Comparison of ENCODE assay signal across 17 cellular contexts in genomic region chr16:89287777-89288576, GRCh38.
A peak's percentile ranks its signal among the peaks of the same experiment; 100 is the strongest.
DNase-seq lines count a peak whose midpoint lies in the region; ATAC-seq, FAIRE-seq and TF ChIP-seq lines count a peak whose summit lies in the region.
"Had no signal": no experiment of that assay in that cellular context is flagged by ENCODE, and none has a peak within 500 bp of the region (broad histone marks: within the 10 kb centered on the region; RNA-seq: fewer than 3 reads in every experiment).

No MANE protein-coding gene starts in this region.

- CTCF ChIA-PET in activated CD4-positive, alpha-beta T cell treated with anti-CD3 and anti-CD28 coated beads for 36 hours (lab: Charles Lee), result interaction anchor here (0.6 to 2.3 kb wide), 3 partner anchors 20 to 123 kb away, joined by 3 to 11 read pairs (median 3); no protein-coding TSS in a partner anchor

- no peak for ATAC-seq in activated CD4-positive, alpha-beta T cell treated with anti-CD3 and anti-CD28 coated beads for 36 hours
- no peak for ATAC-seq in left ventricle myocardium superior
- no peak for ATAC-seq in stimulated activated naive B cell treated with anti-CD40 and anti-IgM and Interleukin-4, amounts not matched to agents 10 μg/mL and 1 μg/mL and 100 μg/mL, for 72 hours (replicated peaks)

- H3K9me3 Mint-ChIP-seq in activated CD4-positive, alpha-beta T cell treated with anti-CD3 and anti-CD28 coated beads for 36 hours (ENCODE audit: low read depth), result no peaks in the 10 kb centered on the region
- no peaks in the 10 kb centered on the region for H3K9me3 Mint-ChIP-seq in endodermal cell
- H3K9me3 Mint-ChIP-seq in stimulated activated naive B cell treated with anti-CD40 and anti-IgM and Interleukin-4, amounts not matched to agents 10 μg/mL and 1 μg/mL and 100 μg/mL, for 72 hours, result no peaks in the 10 kb centered on the region
- H3K9me3 Mint-ChIP-seq: CD4-positive, CD25-positive, alpha-beta regulatory T cell had no signal

- FAIRE-seq in urothelium cell line (lab: Jason Lieb, UNC), result no peak

- H3K4me1 ChIP-seq in endodermal cell (ENCODE audit: control insufficient read depth, insufficient read depth, low read length), result peaks cover 10% of the 10 kb centered on the region

- H3K4me1 Mint-ChIP-seq in activated CD4-positive, alpha-beta T cell treated with anti-CD3 and anti-CD28 coated beads for 36 hours, result no peaks in the 10 kb centered on the region
- peaks cover 30% of the 10 kb centered on the region for H3K4me1 Mint-ChIP-seq in endodermal cell
- peaks cover 6 to 14% of the 10 kb centered on the region in 2 donors for H3K4me1 Mint-ChIP-seq in stimulated activated naive B cell treated with anti-CD40 and anti-IgM and Interleukin-4, amounts not matched to agents 10 μg/mL and 1 μg/mL and 100 μg/mL, for 72 hours

- POLR2A ChIA-PET in activated CD4-positive, alpha-beta T cell treated with anti-CD3 and anti-CD28 coated beads for 36 hours (lab: Charles Lee), result no interaction called here

- no peak for DNase-seq in activated CD4-positive, alpha-beta T cell treated with anti-CD3 and anti-CD28 coated beads for 36 hours
- DNase-seq in activated CD4-positive, alpha-beta T cell treated with anti-CD3 and anti-CD28 coated beads, Interleukin-2, amount 50 U/mL, for 4 hours, result no peak
- DNase-seq in left ventricle myocardium superior, result peak; percentile 21
- DNase-seq in cardiac septum (ENCODE audit: low spot score), result no peak
- no peak for DNase-seq in endodermal cell
- DNase-seq in stimulated activated naive B cell treated with anti-CD40 and anti-IgM and Interleukin-4, amounts not matched to agents 10 μg/mL and 1 μg/mL and 100 μg/mL, for 72 hours, result no peak
- no peak for DNase-seq in urothelium cell line (ENCODE audit: low spot score)
- DNase-seq in activated CD8-positive, alpha-beta memory T cell treated with anti-CD3 and anti-CD28 coated beads, Interleukin-2, amount 50 U/mL, for 4 hours, result no peak
- DNase-seq: CD4-positive, CD25-positive, alpha-beta regulatory T cell; DMS79; KBM-7; NCI-H1417 treated with DMSO at 0.1 percent for 48 hours; NCI-H1930; NCI-H446; NCI-H69 had no signal

- H3K27me3 Mint-ChIP-seq in activated CD4-positive, alpha-beta T cell treated with anti-CD3 and anti-CD28 coated beads for 36 hours, result no peaks in the 10 kb centered on the region
- H3K27me3 Mint-ChIP-seq in endodermal cell (ENCODE audit: insufficient read depth), result no peaks in the 10 kb centered on the region
- no peaks in the 10 kb centered on the region for H3K27me3 Mint-ChIP-seq in stimulated activated naive B cell treated with anti-CD40 and anti-IgM and Interleukin-4, amounts not matched to agents 10 μg/mL and 1 μg/mL and 100 μg/mL, for 72 hours
- H3K27me3 Mint-ChIP-seq: B cell; CD4-positive, CD25-positive, alpha-beta regulatory T cell had no signal

- H3K27ac Mint-ChIP-seq in activated CD4-positive, alpha-beta T cell treated with anti-CD3 and anti-CD28 coated beads for 36 hours, result peak overlapping the region; percentile 55
- H3K27ac Mint-ChIP-seq in endodermal cell, result peak overlapping the region; percentile 79
- H3K27ac Mint-ChIP-seq in stimulated activated naive B cell treated with anti-CD40 and anti-IgM and Interleukin-4, amounts not matched to agents 10 μg/mL and 1 μg/mL and 100 μg/mL, for 72 hours, result peak overlapping the region; percentile 20
- H3K27ac Mint-ChIP-seq: B cell; CD4-positive, CD25-positive, alpha-beta regulatory T cell had no signal

- peaks cover 71% of the 10 kb centered on the region for H3K36me3 ChIP-seq in endodermal cell (ENCODE audit: control insufficient read depth, insufficient read depth, low read length)

- H3K9ac ChIP-seq in endodermal cell (ENCODE audit: extremely low read depth, low read length, poor library complexity, severe bottlenecking), result no peak overlapping the region

- no peaks in the 10 kb centered on the region for H3K9me3 ChIP-seq in endodermal cell (ENCODE audit: control insufficient read depth, low read length)

- no peak overlapping the region for H3K27ac ChIP-seq in endodermal cell (ENCODE audit: low read depth, low read length)
- H3K27ac ChIP-seq: 22Rv1 had no signal

- 94 to 95% methylated on average over 30 of the region's 30 CpGs for WGBS in endodermal cell (ENCODE audit: insufficient coverage in 1 of 2, insufficient read length in 1 of 2), 2 experiments

- H3K27me3 ChIP-seq in endodermal cell (ENCODE audit: control insufficient read depth, insufficient read depth, low read length, poor library complexity, severe bottlenecking), result no peaks in the 10 kb centered on the region

- TF ChIP-seq CTCF in endodermal cell (conservative IDR thresholded peaks at IDR 0.05), result no peak

- no peak overlapping the region for H3K4me3 ChIP-seq in endodermal cell (ENCODE audit: low read length)

- H3K36me3 Mint-ChIP-seq in activated CD4-positive, alpha-beta T cell treated with anti-CD3 and anti-CD28 coated beads for 36 hours (ENCODE audit: low read depth), result peaks cover 21% of the 10 kb centered on the region
- H3K36me3 Mint-ChIP-seq in endodermal cell (ENCODE audit: low read depth), result peaks cover 33% of the 10 kb centered on the region
- peaks cover 24 to 31% of the 10 kb centered on the region in 2 donors for H3K36me3 Mint-ChIP-seq in stimulated activated naive B cell treated with anti-CD40 and anti-IgM and Interleukin-4, amounts not matched to agents 10 μg/mL and 1 μg/mL and 100 μg/mL, for 72 hours

- intact Hi-C loops in activated CD4-positive, alpha-beta T cell treated with anti-CD3 and anti-CD28 coated beads for 36 hours (cut with DNase I, micrococcal nuclease), result loop anchor here in 1 of 2 experiments (2.0 kb wide), 1 partner anchor 47 kb away; no protein-coding TSS in a partner anchor
- intact Hi-C loops in left ventricle myocardium superior (cut with micrococcal nuclease), result no loop called here
- intact Hi-C loops in cardiac septum (cut with DNase I), result no loop called here

- no peak overlapping the region for H3K4me3 Mint-ChIP-seq in activated CD4-positive, alpha-beta T cell treated with anti-CD3 and anti-CD28 coated beads for 36 hours
- H3K4me3 Mint-ChIP-seq in endodermal cell, result no peak overlapping the region
- H3K4me3 Mint-ChIP-seq in stimulated activated naive B cell treated with anti-CD40 and anti-IgM and Interleukin-4, amounts not matched to agents 10 μg/mL and 1 μg/mL and 100 μg/mL, for 72 hours, result no peak overlapping the region
- H3K4me3 Mint-ChIP-seq: B cell; CD4-positive, CD25-positive, alpha-beta regulatory T cell had no signal

Comparison
In these comparisons a context has a peak if more than half of its experiments do, and no peak if none do; other contexts are left out.
1. H3K27ac Mint-ChIP-seq: peak in every context shown above with its lines; median percentile 79 in endodermal cell; 55 in activated CD4-positive, alpha-beta T cell treated with anti-CD3 and anti-CD28 coated beads for 36 hours; 20 in stimulated activated naive B cell treated with anti-CD40 and anti-IgM and Interleukin-4, amounts not matched to agents 10 μg/mL and 1 μg/mL and 100 μg/mL, for 72 hours.